Comparison of ENCODE assay signal across 20 cellular contexts in the genomic region with DNA sequence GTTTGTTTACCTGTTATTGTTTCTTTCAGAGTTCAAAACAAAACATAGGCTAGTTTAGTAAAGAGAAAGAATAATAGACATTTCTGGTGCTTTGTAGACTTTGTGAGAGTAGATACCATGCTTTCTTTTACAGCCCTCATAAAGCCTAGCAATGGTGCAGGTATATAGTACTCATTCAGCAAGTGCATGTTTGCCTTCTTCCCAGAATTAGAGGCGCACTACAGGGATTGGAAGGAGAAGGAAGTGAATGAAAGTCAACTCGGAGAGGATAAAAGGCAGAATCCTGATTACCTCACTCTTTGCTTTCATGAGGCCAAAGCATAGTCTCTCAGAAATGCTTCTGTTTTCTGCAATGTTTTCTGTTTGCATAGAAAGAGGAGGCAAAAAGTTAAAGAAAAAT.
"Had no signal": no experiment of that assay in that cellular context is flagged by ENCODE, and none has a peak within 500 bp of the region (broad histone marks: within the 10 kb centered on the region; RNA-seq: fewer than 3 reads in every experiment).

No MANE protein-coding gene starts in this region.

- H3K27ac Mint-ChIP-seq: neural progenitor cell; stimulated activated naive B cell treated with anti-CD40 and anti-IgM and Interleukin-4, amounts not matched to agents 10 μg/mL and 1 μg/mL and 100 μg/mL, for 72 hours had no signal

- H3K4me2 ChIP-seq: neural progenitor cell had no signal

- H3K4me3 Mint-ChIP-seq: naive thymus-derived CD8-positive, alpha-beta T cell; neural progenitor cell; stimulated activated naive B cell treated with anti-CD40 and anti-IgM and Interleukin-4, amounts not matched to agents 10 μg/mL and 1 μg/mL and 100 μg/mL, for 72 hours had no signal

- H3K27me3 Mint-ChIP-seq: naive thymus-derived CD8-positive, alpha-beta T cell; stimulated activated naive B cell treated with anti-CD40 and anti-IgM and Interleukin-4, amounts not matched to agents 10 μg/mL and 1 μg/mL and 100 μg/mL, for 72 hours had no signal

- H3K4me1 ChIP-seq: gastrocnemius medialis, heart right ventricle, parathyroid adenoma, psoas muscle, right lobe of liver, stomach had no signal

- H3K79me2 ChIP-seq: parathyroid adenoma had no signal

- H3K27me3 ChIP-seq: gastrocnemius medialis, heart right ventricle, neural progenitor cell, right lobe of liver, stomach had no signal

- H3K9me3 ChIP-seq: gastrocnemius medialis, heart right ventricle, psoas muscle, right lobe of liver, stomach, thoracic aorta had no signal

- DNase-seq: caudate nucleus; effector memory CD4-positive, alpha-beta T cell; gastrocnemius medialis; heart right ventricle; mesendoderm; naive thymus-derived CD8-positive, alpha-beta T cell; occipital lobe; psoas muscle; retina; right lobe of liver; stimulated activated CD4-positive, alpha-beta T cell treated with anti-CD3 and anti-CD28 coated beads, Interleukin-2, amount 100 ng/mL, for 24 hours; stimulated activated CD4-positive, alpha-beta T cell treated with anti-CD3 and anti-CD28 coated beads, Interleukin-4, amount 100 ng/mL, for 4 hours; stimulated activated naive B cell treated with anti-CD40 and anti-IgM and Interleukin-4, amounts not matched to agents 10 μg/mL and 1 μg/mL and 100 μg/mL, for 72 hours; stomach; substantia nigra; trophoblast cell had no signal

- H3K9me3 Mint-ChIP-seq: naive thymus-derived CD8-positive, alpha-beta T cell; neural progenitor cell; stimulated activated naive B cell treated with anti-CD40 and anti-IgM and Interleukin-4, amounts not matched to agents 10 μg/mL and 1 μg/mL and 100 μg/mL, for 72 hours had no signal

- ATAC-seq: esophagus mucosa; gastrocnemius medialis; heart right ventricle; naive thymus-derived CD8-positive, alpha-beta T cell; psoas muscle; right lobe of liver; stimulated activated naive B cell treated with anti-CD40 and anti-IgM and Interleukin-4, amounts not matched to agents 10 μg/mL and 1 μg/mL and 100 μg/mL, for 72 hours had no signal

- H3K4me1 Mint-ChIP-seq: neural progenitor cell; stimulated activated naive B cell treated with anti-CD40 and anti-IgM and Interleukin-4, amounts not matched to agents 10 μg/mL and 1 μg/mL and 100 μg/mL, for 72 hours had no signal

- H3K27ac ChIP-seq: gastrocnemius medialis, heart right ventricle, neural progenitor cell, parathyroid adenoma, psoas muscle, right lobe of liver, stomach, thoracic aorta had no signal

- H3K36me3 ChIP-seq: neural progenitor cell had no signal

- H2AFZ ChIP-seq: neural progenitor cell, parathyroid adenoma had no signal

- H3K4me3 ChIP-seq: gastrocnemius medialis, heart right ventricle, neural progenitor cell, psoas muscle, right lobe of liver, stomach, thoracic aorta had no signal
